Comparison of ENCODE assay signal across 1 cellular context in genomic region chr6:11412616-11413015, GRCh38.
TF ChIP-seq lines count a peak whose summit lies in the region.

No MANE protein-coding gene starts in this region.

TF ChIP-seq in K562, 482 proteins besides CTCF, POLR2A, EP300 and RAD21 (continued from another document):
- no peak for TF ChIP-seq NKRF (IDR thresholded peaks at IDR 0.05; ENCODE audit: borderline replicate concordance)
- peak in 1 of 2 experiments; percentile 31; a peak in 1 of 4 replicates for TF ChIP-seq MAZ (CRISPR knock-in tag; conservative IDR thresholded peaks at IDR 0.05 in 1 of 2, IDR thresholded peaks at IDR 0.05 in 1 of 2)
- TF ChIP-seq KDM1A (IDR thresholded peaks at IDR 0.05) = peak; percentile 41 to 69; a peak in 2 of 4 replicates
- no peak for TF ChIP-seq BDP1 (IDR thresholded peaks at IDR 0.05; ENCODE audit: insufficient read depth, insufficient read length)
- TF ChIP-seq SIN3B (IDR thresholded peaks at IDR 0.05; ENCODE audit: low read depth) = no peak
- no peak for TF ChIP-seq MYNN (IDR thresholded peaks at IDR 0.05)
- TF ChIP-seq MYNN (CRISPR knock-in tag; IDR thresholded peaks at IDR 0.05) = no peak
- peak; percentile 61; the same call in 1 of the 2 replicates for TF ChIP-seq HDAC2 (IDR thresholded peaks at IDR 0.05)
- TF ChIP-seq NR4A1 (CRISPR knock-in tag; IDR thresholded peaks at IDR 0.05) = no peak
- no peak for TF ChIP-seq NR4A1 (tag; IDR thresholded peaks at IDR 0.05)
- TF ChIP-seq MLX (CRISPR knock-in tag; conservative IDR thresholded peaks at IDR 0.05) = no peak
- TF ChIP-seq LARP7 (IDR thresholded peaks at IDR 0.05) = no peak
- TF ChIP-seq TBL1XR1 (IDR thresholded peaks at IDR 0.05; ENCODE audit: low read length in 2 of 2) = peak in 1 of 2 experiments; percentile 52; a peak in 1 of 4 replicates
- TF ChIP-seq RCOR1 (IDR thresholded peaks at IDR 0.05; ENCODE audit: borderline replicate concordance in 1 of 2, low read depth in 2 of 2, low read length in 2 of 2) = peak in 1 of 2 experiments; percentile 86; a peak in 1 of 4 replicates
- no peak for TF ChIP-seq DLX4 (CRISPR knock-in tag; IDR thresholded peaks at IDR 0.05)
- no peak for TF ChIP-seq ZBTB26 (CRISPR knock-in tag; IDR thresholded peaks at IDR 0.05)
- TF ChIP-seq HDAC3 (IDR thresholded peaks at IDR 0.05; ENCODE audit: borderline replicate concordance, partially characterized antibody) = peak; percentile 63
- TF ChIP-seq GATAD2B (IDR thresholded peaks at IDR 0.05; ENCODE audit: borderline replicate concordance) = no peak
- TF ChIP-seq SRSF3 (IDR thresholded peaks at IDR 0.05; ENCODE audit: insufficient read depth, low read length) = no peak
- TF ChIP-seq STAT5A (IDR thresholded peaks at IDR 0.05; ENCODE audit: borderline replicate concordance, low read length) = peak; percentile 20; the same call in 1 of the 2 replicates
- TF ChIP-seq SOX6 (IDR thresholded peaks at IDR 0.05) = peak; percentile 87
- TF ChIP-seq PCBP1 (IDR thresholded peaks at IDR 0.05; ENCODE audit: low read depth, low read length, poor library complexity, severe bottlenecking) = no peak
- peak in 1 of 2 experiments; percentile 25; a peak in 1 of 4 replicates for TF ChIP-seq HDAC1 (IDR thresholded peaks at IDR 0.05)
- 0 out of 4 replicates have a peak, but pooled peaks of 1 of the 2 experiments have one; percentile 19 for TF ChIP-seq MNT (conservative IDR thresholded peaks at IDR 0.05)
